Comparison of ENCODE assay signal across 27 cellular contexts in genomic region chr1:17027900-17028299, GRCh38. TPM values are rescaled to one million over a fixed set of nuclear protein-coding genes. Genes with fewer than 3 reads are reported as not detected.
A peak's percentile ranks its signal among the peaks of the same experiment; 100 is the strongest.
DNase-seq lines count a peak whose midpoint lies in the region; ATAC-seq and TF ChIP-seq lines count a peak whose summit lies in the region.
"Had no signal": no experiment of that assay in that cellular context is flagged by ENCODE, and none has a peak within 500 bp of the region (broad histone marks: within the 10 kb centered on the region; RNA-seq: fewer than 3 reads in every experiment).

No MANE protein-coding gene starts in this region.

- TF ChIP-seq CTCF in VCaP (conservative IDR thresholded peaks at IDR 0.05) (no peak), left lung (IDR thresholded peaks at IDR 0.05) (no peak), suprapubic skin (IDR thresholded peaks at IDR 0.05) (no peak), OCI-LY7 (conservative IDR thresholded peaks at IDR 0.05; ENCODE audit: low read length) (no peak)

- H3K4me3 ChIP-seq in left lung (no peak overlapping the region), suprapubic skin (no peak overlapping the region), OCI-LY7 (ENCODE audit: low read depth, low read length, poor library complexity, severe bottlenecking) (no peak overlapping the region)
- H3K4me3 ChIP-seq: cardiac muscle cell, hepatocyte, Peyer's patch, right lobe of liver, SJCRH30 had no signal

- no peaks in the 10 kb centered on the region for H3K27me3 ChIP-seq in left lung
- no peaks in the 10 kb centered on the region for H3K27me3 ChIP-seq in suprapubic skin
- H3K27me3 ChIP-seq: cardiac muscle cell, hepatocyte, Peyer's patch, right lobe of liver, SJCRH30 had no signal

- H3K9me3 ChIP-seq in left lung = no peaks in the 10 kb centered on the region
- H3K9me3 ChIP-seq in suprapubic skin = no peaks in the 10 kb centered on the region
- H3K9me3 ChIP-seq in OCI-LY7 (ENCODE audit: low read length) = no peaks in the 10 kb centered on the region
- H3K9me3 ChIP-seq: Peyer's patch, right lobe of liver, SJCRH30 had no signal

- intact Hi-C loops in left lung (cut with DNase I) (no loop called here), OCI-LY7 (cut with micrococcal nuclease; ENCODE audit: unreplicated experiment) (no loop called here)

- no TSS peak for BruUV-seq in OCI-LY7 (replicated peaks; lab: Mats Ljungman, UMichigan)

- H4K20me1 ChIP-seq in OCI-LY7 (ENCODE audit: insufficient read depth, low read length) = no peaks in the 10 kb centered on the region

- H3K9me2 ChIP-seq in OCI-LY7 (ENCODE audit: insufficient read depth, low read length) = no peaks in the 10 kb centered on the region

- peak; percentile 23 for DNase-seq in NCI-H2107 treated with DMSO at 0.1 percent for 48 hours (lab: John Stamatoyannopoulos, UW; ENCODE audit: unreplicated experiment)
- no peak for DNase-seq in NCI-H2107 (lab: John Stamatoyannopoulos, UW)
- no peak for DNase-seq in left lung
- no peak for DNase-seq in suprapubic skin (ENCODE audit: low spot score in 2 of 2)
- no peak for DNase-seq in KG1 (lab: John Stamatoyannopoulos, UW)
- no peak for DNase-seq in OCI-LY7 (ENCODE audit: low spot score)
- DNase-seq: activated CD4-positive, alpha-beta T cell treated with anti-CD3 and anti-CD28 coated beads, Interleukin-2, amount 50 U/mL, for 48 hours; amygdala; cortex of kidney; HCEC 1CT; NCI-H1417; NCI-H524 treated with DMSO at 0.1 percent for 48 hours; Peyer's patch; SJCRH30; stimulated activated CD4-positive, alpha-beta T cell treated with anti-CD3 and anti-CD28 coated beads, Interleukin-12 subunit alpha, Interleukin-12 subunit beta, amount 100 ng/mL, for 4 hours; stimulated activated CD4-positive, alpha-beta T cell treated with anti-CD3 and anti-CD28 coated beads, Interleukin-4, amount 100 ng/mL, for 1 hour; T-helper 1 cell had no signal

- TF ChIP-seq POLR2A in suprapubic skin (IDR thresholded peaks at IDR 0.05) = no peak

- ATAC-seq in left lung (peak; percentile 76), HG03045 (IDR thresholded peaks at IDR 0.05; ENCODE audit: unreplicated experiment) (no peak)
- ATAC-seq: natural killer cell treated with Interleukin-12 subunit alpha and Interleukin-12 subunit beta and Interleukin-15 and Interleukin-18, amount 100 ng/mL, for 72 hours had no signal

- no peaks in the 10 kb centered on the region for H3K79me2 ChIP-seq in OCI-LY7 (ENCODE audit: insufficient read depth, low read depth, low read length)
- H3K79me2 ChIP-seq: hepatocyte had no signal

- WGBS in suprapubic skin = 49% methylated on average over 2 of the region's 2 CpGs

- CTCF ChIA-PET in OCI-LY7 (lab: Charles Lee; ENCODE audit: unreplicated experiment) = no interaction called here

- POLR2A ChIA-PET in OCI-LY7 (lab: Charles Lee) = no interaction called here

- no peak overlapping the region for H2AFZ ChIP-seq in OCI-LY7 (ENCODE audit: low read length)
- H2AFZ ChIP-seq: hepatocyte had no signal

- H3K27ac ChIP-seq in VCaP = peak overlapping the region; percentile 58
- peak overlapping the region; percentile 53 to 67 for H3K27ac ChIP-seq in left lung
- H3K27ac ChIP-seq in suprapubic skin = peak overlapping the region; percentile 63
- no peak overlapping the region for H3K27ac ChIP-seq in OCI-LY7 (ENCODE audit: low read depth, low read length, poor library complexity, severe bottlenecking)
- H3K27ac ChIP-seq: 22Rv1, cardiac muscle cell, hepatocyte, Peyer's patch, right lobe of liver, SJCRH30 had no signal

- H3K4me2 ChIP-seq in OCI-LY7 (ENCODE audit: low read length) = no peak overlapping the region
- H3K4me2 ChIP-seq: hepatocyte had no signal

- H3K4me1 ChIP-seq in left lung (peaks cover 11 to 32% of the 10 kb centered on the region in 2 donors), suprapubic skin (peaks cover 14% of the 10 kb centered on the region), OCI-LY7 (ENCODE audit: insufficient read depth, low read length, poor library complexity, severe bottlenecking) (no peaks in the 10 kb centered on the region)
- H3K4me1 ChIP-seq: Peyer's patch had no signal

- no peak for TF ChIP-seq EP300 in suprapubic skin (IDR thresholded peaks at IDR 0.05)

- H3K36me3 ChIP-seq in left lung (peaks cover 0 to 100% of the 10 kb centered on the region in 2 donors), suprapubic skin (peaks cover 75% of the 10 kb centered on the region), OCI-LY7 (ENCODE audit: insufficient read depth, low read length) (peaks cover 94% of the 10 kb centered on the region)

RNA-seq across cellular contexts. Expression of gene ATP13A2, which starts 16.2 kb away (rescaled TPM):
- total RNA-seq in left lung (10 to 100 TPM; 63.6 to 65.0 TPM), suprapubic skin (10 to 100 TPM; 42.7 to 62.0 (median 47.3) TPM), OCI-LY7 (2022) (28.8 and 31.4 TPM in 2 replicates)
- total RNA-seq in OCI-LY7 (2014; rRNA removed; shearing (Covaris generic)) = 25.0 and 28.1 TPM in 2 replicates

RNA-seq across cellular contexts. Expression of gene SDHB, which starts 25.9 kb away (rescaled TPM):
- total RNA-seq in left lung (100 to 1,000 TPM in 1 of 2 donors, 10 to 100 TPM in 1; 87.7 to 110 TPM), suprapubic skin (10 to 100 TPM; 69.0 to 98.3 (median 90.5) TPM), OCI-LY7 (2022) (98.4 and 105 TPM in 2 replicates)
- total RNA-seq in OCI-LY7 (2014; rRNA removed; shearing (Covaris generic)) = 103 and 106 TPM in 2 replicates

RNA-seq across cellular contexts. Expression of gene MFAP2, which starts 47.5 kb away (rescaled TPM):
- total RNA-seq in left lung (10 to 100 TPM in 1 of 2 donors, 1 to 10 TPM in 1; 8.0 to 54.3 TPM), suprapubic skin (1 to 10 TPM; 5.6 to 8.3 (median 7.1) TPM), OCI-LY7 (2022) (not detected in 2 replicates)
- not detected in 2 replicates for total RNA-seq in OCI-LY7 (2014; rRNA removed; shearing (Covaris generic))
- total RNA-seq: activated T-helper 2 cell treated with anti-CD3 and anti-CD28 coated beads, Interferon-gamma antibody, Interleukin-2, Interleukin-4, amounts not matched to agents 10 μg/mL and 5 μg/mL and 100 μg/mL, durations not matched to agents 14 hours and 24 hours and 36 hours; HT1080; mononuclear cell; natural killer cell treated with Interleukin-12 subunit alpha and Interleukin-12 subunit beta and Interleukin-15 and Interleukin-18, amount 100 ng/mL, for 72 hours had no signal

Comparison
In these comparisons a context has a peak if more than half of its experiments do, and no peak if none do; other contexts are left out.
1. RNA of gene MFAP2, which starts 47.5 kb away (total RNA-seq): 8.0 to 54.3 TPM in left lung and 5.6 to 8.3 TPM in suprapubic skin; not detected in OCI-LY7; every median in the first group is over 4 times any median in the second.